ENCODE assay signal across 17 cellular contexts in the genomic region with DNA sequence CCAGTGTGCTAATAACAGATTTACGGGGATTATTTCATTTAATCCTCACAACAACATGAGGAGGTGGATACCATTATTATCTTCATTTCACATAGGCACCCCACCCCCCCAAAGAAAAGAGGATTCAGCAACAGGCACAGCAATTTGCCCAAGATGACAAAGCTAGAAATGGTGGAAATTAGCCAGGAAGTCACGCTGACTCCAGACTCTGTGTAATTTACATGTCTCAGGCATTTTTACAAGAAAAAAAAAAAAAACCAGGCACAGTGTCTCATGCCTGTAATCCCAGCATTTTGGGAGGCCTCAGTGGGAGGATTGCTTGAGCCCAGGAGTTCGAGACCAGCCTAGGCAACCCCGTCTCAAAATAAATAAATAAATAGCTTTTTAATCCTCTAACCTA.
DNase-seq lines count a peak whose midpoint lies in the region; FAIRE-seq and TF ChIP-seq lines count a peak whose summit lies in the region.
"Had no signal": no experiment of that assay in that cellular context is flagged by ENCODE, and none has a peak within 500 bp of the region (broad histone marks: within the 10 kb centered on the region; RNA-seq: fewer than 3 reads in every experiment).

No MANE protein-coding gene starts in this region.

- no peak for TF ChIP-seq CTCF in retinal pigment epithelial cell (conservative IDR thresholded peaks at IDR 0.05; ENCODE audit: low read depth, low read length)

- DNase-seq in AG20443 (ENCODE audit: low spot score) (peak; percentile 79), NCI-H524 treated with DMSO at 0.1 percent for 48 hours (lab: John Stamatoyannopoulos, UW) (peak; percentile 21), fibroblast of gingiva (ENCODE audit: low read depth) (peak; percentile 84), retinal pigment epithelial cell (ENCODE audit: low read depth) (peak; percentile 44), NCI-H526 (lab: John Stamatoyannopoulos, UW) (no peak), RCC 7860 (ENCODE audit: low spot score) (no peak), NCI-H1436 (lab: John Stamatoyannopoulos, UW) (no peak), NCI-H2029 treated with DMSO at 0.1 percent for 48 hours (lab: John Stamatoyannopoulos, UW) (no peak)
- DNase-seq: activated CD8-positive, alpha-beta memory T cell treated with anti-CD3 and anti-CD28 coated beads for 24 hours; activated naive CD4-positive, alpha-beta T cell treated with anti-CD3 and anti-CD28 coated beads, Interleukin-2, amount 50 U/mL, for 16 hours; DND-41; NCI-H1092 treated with DMSO at 0.1 percent for 48 hours; NCI-H510A; psoas muscle; stimulated activated CD4-positive, alpha-beta T cell treated with anti-CD3 and anti-CD28 coated beads, Interleukin-1b, Interleukin-23, amount 100 ng/mL, for 48 hours; stimulated activated CD8-positive, alpha-beta memory T cell treated with anti-CD3 and anti-CD28 coated beads, Interleukin-4, amount 100 ng/mL, for 48 hours had no signal

- no peak for FAIRE-seq in RCC 7860 (lab: Jason Lieb, UNC)
- FAIRE-seq: HepG2 had no signal

- H3K4me3 ChIP-seq in retinal pigment epithelial cell (ENCODE audit: low read length): no peak overlapping the region
- H3K4me3 ChIP-seq: psoas muscle had no signal

Comparison
In these comparisons a context has a peak if more than half of its experiments do, and no peak if none do; other contexts are left out.
1. DNase-seq: peak in AG20443 (single experiment), NCI-H524 treated with DMSO at 0.1 percent for 48 hours (single experiment), fibroblast of gingiva (single experiment) and retinal pigment epithelial cell (single experiment); none in NCI-H526 (0 of 2), RCC 7860 (single experiment), NCI-H1436 (single experiment) and NCI-H2029 treated with DMSO at 0.1 percent for 48 hours (single experiment).